ENCODE assay signal across 12 cellular contexts in genomic region chr6:51398064-51398740, GRCh38.
A peak's percentile ranks its signal among the peaks of the same experiment; 100 is the strongest.
DNase-seq lines count a peak whose midpoint lies in the region; ATAC-seq, FAIRE-seq and TF ChIP-seq lines count a peak whose summit lies in the region.
"Had no signal": no experiment of that assay in that cellular context is flagged by ENCODE, and none has a peak within 500 bp of the region (broad histone marks: within the 10 kb centered on the region; RNA-seq: fewer than 3 reads in every experiment).

No MANE protein-coding gene starts in this region.

- ATAC-seq in GM21576 (IDR thresholded peaks at IDR 0.05; ENCODE audit: unreplicated experiment): peak; percentile 58
- ATAC-seq in pancreas: no peak
- no peak for ATAC-seq in sciatic nerve
- ATAC-seq in gastroesophageal sphincter: no peak

- H3K27ac Mint-ChIP-seq in type B pancreatic cell: no peak overlapping the region
- H3K27ac Mint-ChIP-seq: activated B cell treated with CpG ODN at 0.5 μM for 24 hours, nephron had no signal

- DNase-seq in DMS153 treated with DMSO at 0.1 percent for 48 hours (lab: John Stamatoyannopoulos, UW; ENCODE audit: unreplicated experiment) (peak; percentile 100), KBM-7 (peak; percentile 4), SHP77 (lab: John Stamatoyannopoulos, UW) (peak; percentile 65 to 66), pancreas (no peak), type B pancreatic cell (ENCODE audit: extremely low spot score, unreplicated experiment) (no peak), sciatic nerve (ENCODE audit: low spot score) (no peak)
- DNase-seq: activated B cell treated with CpG ODN at 0.5 μM for 24 hours, NCI-H146 had no signal

- peaks cover 5% of the 10 kb centered on the region for H3K9me3 Mint-ChIP-seq in type B pancreatic cell
- H3K9me3 Mint-ChIP-seq: activated B cell treated with CpG ODN at 0.5 μM for 24 hours, nephron had no signal

- H3K4me3 Mint-ChIP-seq in type B pancreatic cell: no peak overlapping the region
- H3K4me3 Mint-ChIP-seq: activated B cell treated with CpG ODN at 0.5 μM for 24 hours, nephron had no signal

- no peaks in the 10 kb centered on the region for H3K36me3 Mint-ChIP-seq in type B pancreatic cell

- no peak for FAIRE-seq in pancreas (lab: Jason Lieb, UNC)

- H3K4me1 ChIP-seq in pancreas: no peaks in the 10 kb centered on the region
- no peaks in the 10 kb centered on the region for H3K4me1 ChIP-seq in gastroesophageal sphincter
- H3K4me1 ChIP-seq: BLaER1 treated with 17β-estradiol and CSF1 and Interleukin-3, amounts not matched to agents 10 nM and 100 nM had no signal

- H3K4me1 Mint-ChIP-seq in type B pancreatic cell (ENCODE audit: unreplicated experiment): no peaks in the 10 kb centered on the region
- H3K4me1 Mint-ChIP-seq: activated B cell treated with CpG ODN at 0.5 μM for 24 hours, nephron had no signal

- H3K9me3 ChIP-seq in pancreas: no peaks in the 10 kb centered on the region
- no peaks in the 10 kb centered on the region for H3K9me3 ChIP-seq in gastroesophageal sphincter
- H3K9me3 ChIP-seq: BLaER1 treated with 17β-estradiol and CSF1 and Interleukin-3, amounts not matched to agents 10 nM and 100 nM had no signal

- H3K4me3 ChIP-seq in pancreas (no peak overlapping the region), gastroesophageal sphincter (no peak overlapping the region)
- H3K4me3 ChIP-seq: BLaER1 treated with 17β-estradiol and CSF1 and Interleukin-3, amounts not matched to agents 10 nM and 100 nM had no signal

- TF ChIP-seq EP300 in gastroesophageal sphincter (IDR thresholded peaks at IDR 0.05): no peak

- in situ Hi-C loops in KBM-7 (cut with MboI; ENCODE audit: low pct_unique_long_range_greater_than_20kb, low sequenced_read_pairs): no loop called here

- intact Hi-C loops in pancreas (cut with DNase I) (no loop called here), sciatic nerve (cut with DNase I) (no loop called here)

- no peak for TF ChIP-seq CTCF in pancreas (IDR thresholded peaks at IDR 0.05)
- TF ChIP-seq CTCF in type B pancreatic cell (conservative IDR thresholded peaks at IDR 0.05): no peak
- TF ChIP-seq CTCF in gastroesophageal sphincter (IDR thresholded peaks at IDR 0.05): no peak

- H3K36me3 ChIP-seq in pancreas (no peaks in the 10 kb centered on the region), gastroesophageal sphincter (no peaks in the 10 kb centered on the region)
- H3K36me3 ChIP-seq: BLaER1 treated with 17β-estradiol and CSF1 and Interleukin-3, amounts not matched to agents 10 nM and 100 nM had no signal

- H3K27me3 ChIP-seq in pancreas (no peaks in the 10 kb centered on the region), gastroesophageal sphincter (no peaks in the 10 kb centered on the region)
- H3K27me3 ChIP-seq: BLaER1 treated with 17β-estradiol and CSF1 and Interleukin-3, amounts not matched to agents 10 nM and 100 nM had no signal

- H3K27ac ChIP-seq in pancreas: no peak overlapping the region
- H3K27ac ChIP-seq in gastroesophageal sphincter: no peak overlapping the region
- H3K27ac ChIP-seq: BLaER1 treated with 17β-estradiol and CSF1 and Interleukin-3, amounts not matched to agents 10 nM and 100 nM had no signal

- H3K27me3 Mint-ChIP-seq in type B pancreatic cell: no peaks in the 10 kb centered on the region
- H3K27me3 Mint-ChIP-seq: activated B cell treated with CpG ODN at 0.5 μM for 24 hours had no signal

- WGBS in pancreas, 2 donors: 71 to 82% methylated on average over 5 of the region's 5 CpGs
- 58% methylated on average over 5 of the region's 5 CpGs for WGBS in gastroesophageal sphincter (ENCODE audit: low coverage in 1 of 2), 2 donors

- TF ChIP-seq POLR2A in gastroesophageal sphincter (IDR thresholded peaks at IDR 0.05): no peak

Comparison
In these comparisons a context has a peak if more than half of its experiments do, and no peak if none do; other contexts are left out.
1. DNase-seq: peak in DMS153 treated with DMSO at 0.1 percent for 48 hours (single experiment), KBM-7 (single experiment) and SHP77 (2 of 2); none in pancreas (0 of 6), type B pancreatic cell (single experiment) and sciatic nerve (single experiment).